ENCODE assay signal across 8 cellular contexts in genomic region chr19:1863638-1864479, GRCh38. TPM values are rescaled to one million over a fixed set of nuclear protein-coding genes. Genes with fewer than 3 reads are reported as not detected.
DNase-seq lines count a peak whose midpoint lies in the region; ATAC-seq and TF ChIP-seq lines count a peak whose summit lies in the region.

No MANE protein-coding gene starts in this region.

- no peaks in the 10 kb centered on the region for H4K20me1 ChIP-seq in mammary epithelial cell (ENCODE audit: insufficient read depth, low read length)

- POLR2A ChIA-PET in A673 (lab: Charles Lee; ENCODE audit: low non-redundant PET) = no interaction called here
- POLR2A ChIA-PET in WTC11 (lab: Charles Lee) = interaction anchor here (0.6 to 2.5 kb wide), 5 partner anchors 9 to 34 kb away, joined by 3 to 15 read pairs (median 4); no protein-coding TSS in a partner anchor

- CTCF ChIA-PET in A673 (lab: Charles Lee) = interaction anchor here (0.6 to 1.2 kb wide), 4 partner anchors 7 to 455 kb away, joined by 3 to 8 read pairs (median 4); no protein-coding TSS in a partner anchor
- CTCF ChIA-PET in WTC11 (lab: Charles Lee) = interaction anchor here (0.6 to 3.0 kb wide), 20 partner anchors 9 to 455 kb away, joined by 3 to 48 read pairs (median 4); partner anchors contain the start of genes ABHD17A, ADAT3 and SCAMP4
- CTCF ChIA-PET in mammary epithelial cell (lab: Charles Lee; ENCODE audit: low non-redundant PET) = interaction anchor here (0.5 to 0.6 kb wide), 3 partner anchors 12 to 241 kb away, joined by 3 to 6 read pairs (median 4); no protein-coding TSS in a partner anchor

- H3K27me3 ChIP-seq in A673 (replicated peaks; ENCODE audit: insufficient read depth, low read depth, low read length, poor library complexity) (no peaks in the 10 kb centered on the region), mammary epithelial cell (ENCODE audit: insufficient read depth, low read length) (no peaks in the 10 kb centered on the region)

- H3K4me3 Mint-ChIP-seq in WTC11 = peak overlapping the region; percentile 68

- peaks cover 18% of the 10 kb centered on the region for H3K4me1 Mint-ChIP-seq in WTC11

- DNase-seq in A673 (ENCODE audit: low spot score) = peak; percentile 97
- peak; percentile 99 for DNase-seq in NCI-H2171 (lab: John Stamatoyannopoulos, UW)
- DNase-seq in WTC11 (ENCODE audit: low spot score) = peak; percentile 94
- peak; percentile 91 for DNase-seq in mammary epithelial cell
- peak; percentile 95 for DNase-seq in islet precursor cell
- DNase-seq in stimulated activated CD4-positive, alpha-beta T cell treated with anti-CD3 and anti-CD28 coated beads, Interleukin-12 subunit alpha, Interleukin-12 subunit beta, amount 100 ng/mL, for 24 hours (ENCODE audit: low read depth in 2 of 2) = peak; percentile 86 to 88

- H2AFZ ChIP-seq in mammary epithelial cell (ENCODE audit: low read depth, low read length) = peak overlapping the region; percentile 77

- H3K9me3 ChIP-seq in A673 (ENCODE audit: low read depth, low read length, poor library complexity, severe bottlenecking) = no peaks in the 10 kb centered on the region
- H3K9me3 ChIP-seq in mammary epithelial cell (replicated peaks; ENCODE audit: insufficient read depth, low read length) = no peaks in the 10 kb centered on the region

- no peaks in the 10 kb centered on the region for H3K36me3 Mint-ChIP-seq in WTC11

- H3K4me2 ChIP-seq in mammary epithelial cell (ENCODE audit: insufficient read depth, low read depth, low read length) = peak overlapping the region; percentile 88

- H3K27ac ChIP-seq in A673 (ENCODE audit: low read depth, low read length, poor library complexity, severe bottlenecking) (peak overlapping the region; percentile 89), mammary epithelial cell (ENCODE audit: insufficient read depth, low read depth, low read length) (peak overlapping the region; percentile 64)

- no peaks in the 10 kb centered on the region for H3K36me3 ChIP-seq in A673 (ENCODE audit: insufficient read depth, low read length, poor library complexity, severe bottlenecking)
- H3K36me3 ChIP-seq in mammary epithelial cell (ENCODE audit: insufficient read depth, low read length) = no peaks in the 10 kb centered on the region

- intact Hi-C loops in A673 (cut with micrococcal nuclease; ENCODE audit: unreplicated experiment) = no loop called here
- intact Hi-C loops in mammary epithelial cell (cut with micrococcal nuclease) = loop anchor here (1.0 kb wide), 2 partner anchors 12 to 41 kb away; partner anchors contain the start of genes ADAT3 and SCAMP4

- no TSS peak for BruUV-seq in A673 (replicated peaks; lab: Mats Ljungman, UMichigan)
- no TSS peak for BruUV-seq in mammary epithelial cell (replicated peaks; lab: Mats Ljungman, UMichigan)

- H3K27me3 Mint-ChIP-seq in WTC11 (ENCODE audit: low read depth) = peaks cover 11% of the 10 kb centered on the region

- 0% methylated on average over 4 of the region's 115 CpGs for WGBS in mammary epithelial cell (ENCODE audit: low coverage, missing lambda C conversion rate)

- H3K27ac Mint-ChIP-seq in WTC11 = no peak overlapping the region

- no peaks in the 10 kb centered on the region for H3K9me3 Mint-ChIP-seq in WTC11

- peak; percentile 56 for ATAC-seq in GM18867 (IDR thresholded peaks at IDR 0.05; ENCODE audit: unreplicated experiment)
- ATAC-seq in HG03095 (IDR thresholded peaks at IDR 0.05; ENCODE audit: unreplicated experiment) = peak; percentile 48
- ATAC-seq in WTC11 = peak; percentile 68

- H3K4me1 ChIP-seq in A673 (ENCODE audit: insufficient read depth, low read length, poor library complexity, severe bottlenecking) (peaks cover 25% of the 10 kb centered on the region), mammary epithelial cell (ENCODE audit: insufficient read depth, low read length) (peaks cover 33% of the 10 kb centered on the region)

- no peak for TF ChIP-seq CTCF in A673 (conservative IDR thresholded peaks at IDR 0.05; ENCODE audit: low read depth, low read length)
- no peak for TF ChIP-seq CTCF in WTC11 (IDR thresholded peaks at IDR 0.05)
- TF ChIP-seq CTCF in mammary epithelial cell (conservative IDR thresholded peaks at IDR 0.05 in 1 of 2, IDR thresholded peaks at IDR 0.05 in 1 of 2; ENCODE audit: extremely low read depth in 1 of 2, insufficient read depth in 1 of 2, low read depth in 1 of 2, low read length in 2 of 2) = no peak

- H3K4me3 ChIP-seq in A673 (ENCODE audit: low read depth, low read length, poor library complexity, severe bottlenecking) (peak overlapping the region; percentile 85), mammary epithelial cell (replicated peaks in 1 of 3; ENCODE audit: insufficient read depth in 1 of 3, low read depth in 2 of 3, low read length in 3 of 3) (peak overlapping the region; percentile 65 to 97 (median 71))

- dilution Hi-C loops in mammary epithelial cell (cut with HindIII; ENCODE audit: low sequenced_read_pairs) = no loop called here

- H3K9ac ChIP-seq in mammary epithelial cell (ENCODE audit: insufficient read depth, low read length) = peak overlapping the region; percentile 69

- in situ Hi-C loops in mammary epithelial cell (cut with MboI; ENCODE audit: low sequenced_read_pairs in 2 of 2) = no loop called here

- peaks cover 42% of the 10 kb centered on the region for H3K79me2 ChIP-seq in mammary epithelial cell (ENCODE audit: insufficient read depth, low read length)

TF ChIP-seq in WTC11, 78 proteins besides CTCF, POLR2A, EP300 and RAD21 (continues in another document):
- TF ChIP-seq FOXP1 (CRISPR knock-in tag; IDR thresholded peaks at IDR 0.05; ENCODE audit: borderline replicate concordance) = 0 out of 2 replicates have a peak, but pooled peaks have one; percentile 29
- TF ChIP-seq MYBL2 (CRISPR knock-in tag; IDR thresholded peaks at IDR 0.05) = peak; percentile 41; the same call in 1 of the 2 replicates
- TF ChIP-seq MAX (CRISPR knock-in tag; IDR thresholded peaks at IDR 0.05) = peak; percentile 96
- no peak for TF ChIP-seq FOXJ3 (CRISPR knock-in tag; IDR thresholded peaks at IDR 0.05; ENCODE audit: borderline replicate concordance)
- peak; percentile 64 for TF ChIP-seq TP53 (CRISPR knock-in tag; IDR thresholded peaks at IDR 0.05)
- TF ChIP-seq SMAD3 (CRISPR knock-in tag; IDR thresholded peaks at IDR 0.05; ENCODE audit: borderline replicate concordance) = 0 out of 2 replicates have a peak, but pooled peaks have one; percentile 36
- TF ChIP-seq TCF7 (CRISPR knock-in tag; IDR thresholded peaks at IDR 0.05; ENCODE audit: low read depth) = 0 out of 2 replicates have a peak, but pooled peaks have one; percentile 3
- TF ChIP-seq ZNF232 (CRISPR knock-in tag; IDR thresholded peaks at IDR 0.05) = 0 out of 2 replicates have a peak, but pooled peaks have one; percentile 66
- 0 out of 2 replicates have a peak, but pooled peaks have one; percentile 54 for TF ChIP-seq JUN (CRISPR knock-in tag; IDR thresholded peaks at IDR 0.05)
- TF ChIP-seq ZNF281 (CRISPR knock-in tag; IDR thresholded peaks at IDR 0.05) = peak; percentile 71; the same call in 1 of the 2 replicates
- peak; percentile 84 for TF ChIP-seq TEAD1 (CRISPR knock-in tag; IDR thresholded peaks at IDR 0.05)
- no peak for TF ChIP-seq SMAD4 (CRISPR knock-in tag; IDR thresholded peaks at IDR 0.05)
- TF ChIP-seq NR2C2 (CRISPR knock-in tag; IDR thresholded peaks at IDR 0.05) = no peak
- TF ChIP-seq EMX1 (CRISPR knock-in tag; IDR thresholded peaks at IDR 0.05) = no peak

RNA-seq across cellular contexts. Expression of gene KLF16, which starts 0.5 kb away (rescaled TPM):
- total RNA-seq in A673 (2021) (46.8 and 49.1 TPM in 2 replicates), WTC11 (2021) (54.4 to 64.0 TPM (median 55.4 TPM) in 3 replicates), mammary epithelial cell (10 to 100 TPM; 13.7 to 56.2 TPM)
- 11.9 TPM for polyA plus RNA-seq in mammary epithelial cell
- 11.0 TPM for polyA minus RNA-seq in mammary epithelial cell

RNA-seq across cellular contexts. Expression of gene REXO1, which starts 15.6 kb away (rescaled TPM):
- 50.6 and 53.0 TPM in 2 replicates for total RNA-seq in A673 (2021)
- total RNA-seq in WTC11 (2021) = 48.9 to 61.1 TPM (median 50.1 TPM) in 3 replicates
- total RNA-seq in mammary epithelial cell = 10 to 100 TPM; 11.3 to 41.0 TPM
- 22.4 TPM for polyA plus RNA-seq in mammary epithelial cell
- polyA minus RNA-seq in mammary epithelial cell = 29.8 TPM

RNA-seq across cellular contexts. Expression of gene ABHD17A, which starts 21.4 kb away (rescaled TPM):
- total RNA-seq in A673 (2021) = 56.9 and 60.0 TPM in 2 replicates
- 55.0 to 60.7 TPM (median 57.3 TPM) in 3 replicates for total RNA-seq in WTC11 (2021)
- total RNA-seq in mammary epithelial cell = 10 to 100 TPM; 46.2 to 61.5 TPM
- polyA plus RNA-seq in mammary epithelial cell = 56.8 TPM
- 7.2 TPM for polyA minus RNA-seq in mammary epithelial cell

RNA-seq across cellular contexts. Expression of gene ADAT3, which starts 41.3 kb away (rescaled TPM):
- total RNA-seq in A673 (2021) (14.1 and 18.0 TPM in 2 replicates), WTC11 (2021) (15.0 to 20.3 TPM (median 15.9 TPM) in 3 replicates), mammary epithelial cell (1 to 10 TPM; 3.5 to 7.3 TPM)
- polyA plus RNA-seq in mammary epithelial cell = 1.7 TPM
- not detected for polyA minus RNA-seq in mammary epithelial cell

RNA-seq across cellular contexts. Expression of gene SCAMP4, which starts 41.3 kb away (rescaled TPM):
- total RNA-seq in A673 (2021) (88.4 and 98.8 TPM in 2 replicates), WTC11 (2021) (81.3 to 86.1 TPM (median 86.1 TPM) in 3 replicates), mammary epithelial cell (10 to 100 TPM; 70.2 to 76.5 TPM)
- 31.7 TPM for polyA plus RNA-seq in mammary epithelial cell
- 38.7 TPM for polyA minus RNA-seq in mammary epithelial cell

Comparison
In these comparisons a context has a peak if more than half of its experiments do, and no peak if none do; other contexts are left out.
1. Peak in every context shown above with its lines: DNase-seq, ATAC-seq, H3K4me3 ChIP-seq and H3K27ac ChIP-seq.